23 cellular contexts compared by ENCODE assay signal in the genomic region with DNA sequence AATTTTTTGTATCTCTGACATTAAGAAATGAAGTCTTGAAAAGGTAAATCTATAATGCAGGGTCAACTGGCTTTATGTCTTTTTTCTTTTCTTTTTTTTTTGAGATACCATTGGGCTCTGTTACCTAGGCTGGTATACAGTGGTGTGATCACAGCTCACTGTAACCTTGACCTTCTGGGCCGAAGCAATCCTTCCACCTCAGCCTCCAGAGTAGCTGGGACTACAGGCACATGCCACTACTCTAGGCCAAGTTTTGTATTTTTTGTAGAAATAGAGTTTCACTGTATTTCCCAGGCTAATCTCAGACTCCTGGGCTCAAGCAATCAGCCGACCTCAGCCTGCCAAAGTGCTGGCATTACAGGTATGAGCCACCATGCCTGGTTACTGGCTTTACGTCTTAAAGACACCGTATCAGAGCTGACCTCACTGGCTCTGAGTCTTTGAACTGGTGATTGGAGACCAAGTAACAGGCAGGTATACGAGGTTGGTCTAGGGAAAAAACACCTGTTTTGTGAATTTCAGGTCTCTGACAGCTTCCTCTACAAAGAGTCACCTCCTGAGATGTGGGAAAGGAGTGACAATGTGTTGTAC.
"Had no signal": no experiment of that assay in that cellular context is flagged by ENCODE, and none has a peak within 500 bp of the region (broad histone marks: within the 10 kb centered on the region; RNA-seq: fewer than 3 reads in every experiment).

No MANE protein-coding gene starts in this region.

- ATAC-seq: activated CD8-positive, alpha-beta T cell treated with anti-CD3 and anti-CD28 coated beads, Interleukin-2, amount 10 ng/mL, durations not matched to agents 7 days and 5 days; activated naive CD4-positive, alpha-beta T cell treated with anti-CD3 and anti-CD28 coated beads, Interleukin-2, amount 50 U/mL, for 72 hours; activated T-cell treated with anti-CD3 and anti-CD28 coated beads, Interleukin-2, amount 50 U/mL, for 4 hours; Panc1 had no signal

- H3K36me3 ChIP-seq: adrenal gland, MG63, SJCRH30 had no signal

- H3K4me3 ChIP-seq: adrenal gland, MG63, SJCRH30, SK-N-MC had no signal

- H3K27ac ChIP-seq: adrenal gland, SJCRH30, SK-N-MC had no signal

- H3K9me3 ChIP-seq: adrenal gland, MG63, SJCRH30 had no signal

- H3K4me1 ChIP-seq: adrenal gland, SJCRH30 had no signal

- DNase-seq: activated CD4-positive, alpha-beta T cell treated with anti-CD3 and anti-CD28 coated beads, Interleukin-2, amount 10 ng/mL, durations not matched to agents 7 days and 5 days; activated CD4-positive, alpha-beta T cell treated with anti-CD3 and anti-CD28 coated beads, Interleukin-2, amount 50 U/mL, for 48 hours; activated CD8-positive, alpha-beta memory T cell treated with anti-CD3 and anti-CD28 coated beads, Interleukin-2, amount 50 U/mL, for 4 hours; activated CD8-positive, alpha-beta T cell treated with anti-CD3 and anti-CD28 coated beads, Interleukin-2, amount 10 ng/mL, durations not matched to agents 7 days and 5 days; activated gamma-delta T cell treated with Interleukin-2 at 50 U/mL for 16 hours; activated naive CD4-positive, alpha-beta T cell treated with anti-CD3 and anti-CD28 coated beads for 36 hours; activated T-cell treated with anti-CD3 and anti-CD28 coated beads for 4 hours; activated T-cell treated with anti-CD3 and anti-CD28 coated beads, Interleukin-2, amount 50 U/mL, for 4 hours; adrenal gland; Kasumi-1; KG1; MG63; NCI-H1092; NCI-H1436 treated with DMSO at 0.1 percent for 48 hours; NCI-H1694 treated with DMSO at 0.1 percent for 48 hours; NCI-H2029; NCI-H345; NCI-H524 treated with DMSO at 0.1 percent for 48 hours; SHP77; SJCRH30 had no signal

- H3K27me3 ChIP-seq: adrenal gland, MG63, SJCRH30 had no signal
